Comparison of ENCODE assay signal across 8 cellular contexts in genomic region chr13:28718538-28719226, GRCh38. TPM values are rescaled to one million over a fixed set of nuclear protein-coding genes. Genes with fewer than 3 reads are reported as not detected.
DNase-seq lines count a peak whose midpoint lies in the region; FAIRE-seq and TF ChIP-seq lines count a peak whose summit lies in the region.

SLC46A3 (minus strand) TSS chr13:28718970; CDS start chr13:28717998, 972 bp downstream.

- H3K4me1 ChIP-seq in suprapubic skin, result peaks cover 24% of the 10 kb centered on the region

- H3K9me3 ChIP-seq in SK-N-MC (ENCODE audit: low read depth, low read length), result no peaks in the 10 kb centered on the region
- no peaks in the 10 kb centered on the region for H3K9me3 ChIP-seq in suprapubic skin

- WGBS in suprapubic skin, result under 1% methylated on average over 41 of the region's 79 CpGs

- H3K27ac ChIP-seq in SK-N-MC (peak within 1 kb of the TSS; percentile 23; the same call in 1 of the 2 replicates), suprapubic skin (peak within 1 kb of the TSS; percentile 81)

- H3K9ac ChIP-seq in SK-N-MC (ENCODE audit: insufficient read length), result peak within 1 kb of the TSS; percentile 63

- peak in 1 of 2 donors; percentile 9 for TF ChIP-seq CTCF in suprapubic skin (IDR thresholded peaks at IDR 0.05)

- H3K4me3 ChIP-seq in SK-N-MC, result peak within 1 kb of the TSS; percentile 85
- peak within 1 kb of the TSS; percentile 55 for H3K4me3 ChIP-seq in suprapubic skin

- TF ChIP-seq POLR2A in H54 (IDR thresholded peaks at IDR 0.05; ENCODE audit: low read depth, low read length), result peak; percentile 75
- TF ChIP-seq POLR2A in suprapubic skin (IDR thresholded peaks at IDR 0.05), result no peak

- no peak for FAIRE-seq in H54 (lab: Jason Lieb, UNC)

- peak; percentile 93 for DNase-seq in GDM1 (lab: John Stamatoyannopoulos, UW)
- DNase-seq in H54 (ENCODE audit: insufficient read length, low spot score), result peak; percentile 89
- peak; percentile 95 for DNase-seq in M059J (ENCODE audit: low read depth)
- DNase-seq in SK-N-MC (ENCODE audit: low read depth, low spot score), result no peak
- peak; percentile 98 for DNase-seq in activated naive CD4-positive, alpha-beta T cell treated with anti-CD3 and anti-CD28 coated beads, Interleukin-2, amount 50 U/mL, for 16 hours
- peak; percentile 99 for DNase-seq in germinal center (ENCODE audit: low spot score)
- DNase-seq in occipital lobe (lab: John Stamatoyannopoulos, UW), result peak; percentile 98
- DNase-seq in suprapubic skin (ENCODE audit: low spot score in 2 of 2), result peak; percentile 98 to 99

- no peaks in the 10 kb centered on the region for H3K36me3 ChIP-seq in SK-N-MC (ENCODE audit: insufficient read depth, low read length)
- no peaks in the 10 kb centered on the region for H3K36me3 ChIP-seq in suprapubic skin

- no peak for TF ChIP-seq EP300 in suprapubic skin (IDR thresholded peaks at IDR 0.05)

- H3K27me3 ChIP-seq in suprapubic skin, result no peaks in the 10 kb centered on the region

RNA-seq across cellular contexts. Expression of gene SLC46A3, which starts in this region (rescaled TPM):
- 7.0 and 9.0 TPM in 2 replicates for total RNA-seq in M059J (2014; rRNA removed; shearing (Covaris generic))
- 3.3 TPM for total RNA-seq in occipital lobe
- 10 to 100 TPM in 2 of 4 donors, 1 to 10 TPM in 2; 5.3 to 13.8 (median 9.6) TPM for total RNA-seq in suprapubic skin
